13 cellular contexts compared by ENCODE assay signal in genomic region chr9:126009047-126009446, GRCh38.
DNase-seq lines count a peak whose midpoint lies in the region; ATAC-seq, FAIRE-seq and TF ChIP-seq lines count a peak whose summit lies in the region.
"Had no signal": no experiment of that assay in that cellular context is flagged by ENCODE, and none has a peak within 500 bp of the region (broad histone marks: within the 10 kb centered on the region; RNA-seq: fewer than 3 reads in every experiment).

No MANE protein-coding gene starts in this region.

- H3K4me1 Mint-ChIP-seq in endodermal cell = no peaks in the 10 kb centered on the region
- H3K4me1 Mint-ChIP-seq: brain; stimulated activated naive B cell treated with anti-CD40 and anti-IgM and Interleukin-4, amounts not matched to agents 10 μg/mL and 1 μg/mL and 100 μg/mL, for 72 hours had no signal

- H3K9me3 Mint-ChIP-seq in endodermal cell = peaks cover 26% of the 10 kb centered on the region

- intact Hi-C loops in upper lobe of right lung (cut with DNase I) = no loop called here

- H3K27me3 Mint-ChIP-seq in endodermal cell (ENCODE audit: insufficient read depth) = peaks cover 2% of the 10 kb centered on the region

- TF ChIP-seq CTCF in NB4 (IDR thresholded peaks at IDR 0.05; ENCODE audit: low read depth, low read length) (peak; percentile 26), endodermal cell (conservative IDR thresholded peaks at IDR 0.05) (peak; percentile 62), upper lobe of right lung (IDR thresholded peaks at IDR 0.05) (no peak)

- H3K4me1 ChIP-seq in endodermal cell (ENCODE audit: control insufficient read depth, insufficient read depth, low read length) = no peaks in the 10 kb centered on the region
- no peaks in the 10 kb centered on the region for H3K4me1 ChIP-seq in upper lobe of right lung

- H3K4me3 ChIP-seq in NB4 (ENCODE audit: low read depth, low read length) (no peak overlapping the region), endodermal cell (ENCODE audit: low read length) (no peak overlapping the region), upper lobe of right lung (no peak overlapping the region)

- peaks cover 4% of the 10 kb centered on the region for H3K36me3 Mint-ChIP-seq in endodermal cell (ENCODE audit: low read depth)
- H3K36me3 Mint-ChIP-seq: brain had no signal

- DNase-seq in stimulated activated CD4-positive, alpha-beta T cell treated with anti-CD3 and anti-CD28 coated beads, Interleukin-15, amount 100 ng/mL, for 24 hours = peak; percentile 6
- DNase-seq in stimulated activated CD4-positive, alpha-beta T cell treated with anti-CD3 and anti-CD28 coated beads, Interleukin-1b, Interleukin-23, amount 100 ng/mL, for 48 hours = no peak
- peak; percentile 22 for DNase-seq in NB4 (ENCODE audit: low read depth)
- DNase-seq in endodermal cell = peak; percentile 67
- DNase-seq in urothelium cell line (ENCODE audit: low spot score) = peak; percentile 14
- no peak for DNase-seq in cerebellar nuclear complex (lab: John Stamatoyannopoulos, UW)
- no peak for DNase-seq in NCI-H2196 treated with DMSO at 0.1 percent for 48 hours (lab: John Stamatoyannopoulos, UW; ENCODE audit: unreplicated experiment)
- no peak for DNase-seq in upper lobe of right lung
- DNase-seq: activated CD4-positive, alpha-beta T cell treated with anti-CD3 and anti-CD28 coated beads, Interleukin-2, amount 50 U/mL, for 1 hour; stimulated activated CD4-positive, alpha-beta T cell treated with anti-CD3 and anti-CD28 coated beads, Interleukin-2, amount 100 ng/mL, for 48 hours; stimulated activated naive B cell treated with anti-CD40 and anti-IgM and Interleukin-4, amounts not matched to agents 10 μg/mL and 1 μg/mL and 100 μg/mL, for 72 hours had no signal

- H3K27ac Mint-ChIP-seq in endodermal cell = no peak overlapping the region
- H3K27ac Mint-ChIP-seq: brain; stimulated activated naive B cell treated with anti-CD40 and anti-IgM and Interleukin-4, amounts not matched to agents 10 μg/mL and 1 μg/mL and 100 μg/mL, for 72 hours had no signal

- ATAC-seq in upper lobe of right lung = no peak
- ATAC-seq: stimulated activated naive B cell treated with anti-CD40 and anti-IgM and Interleukin-4, amounts not matched to agents 10 μg/mL and 1 μg/mL and 100 μg/mL, for 72 hours had no signal

- H3K27ac ChIP-seq in endodermal cell (ENCODE audit: low read depth, low read length) = no peak overlapping the region
- H3K27ac ChIP-seq in upper lobe of right lung = no peak overlapping the region
- H3K27ac ChIP-seq: C4-2B had no signal

- no peaks in the 10 kb centered on the region for H3K36me3 ChIP-seq in endodermal cell (ENCODE audit: control insufficient read depth, insufficient read depth, low read length)
- H3K36me3 ChIP-seq in upper lobe of right lung = no peaks in the 10 kb centered on the region

- H3K4me3 Mint-ChIP-seq in endodermal cell = no peak overlapping the region
- H3K4me3 Mint-ChIP-seq: brain; stimulated activated naive B cell treated with anti-CD40 and anti-IgM and Interleukin-4, amounts not matched to agents 10 μg/mL and 1 μg/mL and 100 μg/mL, for 72 hours had no signal

- 81 to 86% methylated on average over 2 of the region's 2 CpGs for WGBS in endodermal cell (ENCODE audit: insufficient coverage in 1 of 2, insufficient read length in 1 of 2), 2 experiments

- H3K9ac ChIP-seq in endodermal cell (ENCODE audit: extremely low read depth, low read length, poor library complexity, severe bottlenecking) = no peak overlapping the region

- TF ChIP-seq POLR2A in NB4 (IDR thresholded peaks at IDR 0.05; ENCODE audit: extremely low read depth, insufficient read length) = no peak

- H3K27me3 ChIP-seq in endodermal cell (ENCODE audit: control insufficient read depth, insufficient read depth, low read length, poor library complexity, severe bottlenecking) (no peaks in the 10 kb centered on the region), upper lobe of right lung (no peaks in the 10 kb centered on the region)

- peaks cover 19% of the 10 kb centered on the region for H3K9me3 ChIP-seq in endodermal cell (ENCODE audit: control insufficient read depth, low read length)
- H3K9me3 ChIP-seq in upper lobe of right lung = peaks cover 10% of the 10 kb centered on the region

- FAIRE-seq in urothelium cell line (lab: Jason Lieb, UNC) = no peak

Comparison
In these comparisons a context has a peak if more than half of its experiments do, and no peak if none do; other contexts are left out.
1. DNase-seq: peak in stimulated activated CD4-positive, alpha-beta T cell treated with anti-CD3 and anti-CD28 coated beads, Interleukin-15, amount 100 ng/mL, for 24 hours (single experiment), NB4 (single experiment), endodermal cell (single experiment) and urothelium cell line (single experiment); none in stimulated activated CD4-positive, alpha-beta T cell treated with anti-CD3 and anti-CD28 coated beads, Interleukin-1b, Interleukin-23, amount 100 ng/mL, for 48 hours (single experiment), cerebellar nuclear complex (0 of 2), NCI-H2196 treated with DMSO at 0.1 percent for 48 hours (single experiment) and upper lobe of right lung (single experiment).